ENCODE assay signal across 8 cellular contexts in genomic region chr11:133947298-133947905, GRCh38. TPM values are rescaled to one million over a fixed set of nuclear protein-coding genes. Genes with fewer than 3 reads are reported as not detected.
A peak's percentile ranks its signal among the peaks of the same experiment; 100 is the strongest.
DNase-seq lines count a peak whose midpoint lies in the region; ATAC-seq and TF ChIP-seq lines count a peak whose summit lies in the region.

No MANE protein-coding gene starts in this region.

- no peak overlapping the region for H3K4me3 ChIP-seq in PC-3 (ENCODE audit: low read length)
- H3K4me3 ChIP-seq in sigmoid colon: peak overlapping the region in 1 of 4 donors; percentile 10

- BruUV-seq in PC-3 (replicated peaks; lab: Mats Ljungman, UMichigan): no TSS peak

- H2AFZ ChIP-seq in PC-3 (ENCODE audit: low read length): no peak overlapping the region

- intact Hi-C loops in PC-3 (cut with micrococcal nuclease): no loop called here
- intact Hi-C loops in head of caudate nucleus (cut with DNase I): no loop called here
- intact Hi-C loops in sigmoid colon (cut with DNase I): no loop called here

- TF ChIP-seq CTCF in PC-3 (conservative IDR thresholded peaks at IDR 0.05; ENCODE audit: low read depth, low read length) (peak; percentile 54), sigmoid colon (IDR thresholded peaks at IDR 0.05) (peak in 3 of 4 experiments; percentile 25 to 40 (median 37))

- H3K9me3 ChIP-seq in PC-3 (ENCODE audit: low read length) (no peaks in the 10 kb centered on the region), sigmoid colon (no peaks in the 10 kb centered on the region)

- DNase-seq in ELF-1 (ENCODE audit: low read depth, low spot score) (peak; percentile 83), PC-3 (peak; percentile 56), head of caudate nucleus (peak in 28 of 42 donors; percentile 26 to 79 (median 61)), sigmoid colon (no peak), cortex of kidney (lab: John Stamatoyannopoulos, UW) (no peak)
- DNase-seq in activated T-helper 9 cell treated with anti-CD3 and anti-CD28 coated beads, Interleukin-2, amount 50 U/mL, for 16 hours (ENCODE audit: low read depth): peak; percentile 35

- H3K4me1 ChIP-seq in PC-3 (ENCODE audit: insufficient read depth, low read length) (no peaks in the 10 kb centered on the region; the same call in 1 of the 2 replicates), sigmoid colon (peaks cover 0 to 79% (median 76%) of the 10 kb centered on the region in 4 donors)

- ATAC-seq in HG02759 (IDR thresholded peaks at IDR 0.05; ENCODE audit: unreplicated experiment) (peak; percentile 62), PC-3 (peak; percentile 81), GM19463 (IDR thresholded peaks at IDR 0.05; ENCODE audit: unreplicated experiment) (no peak)

- H3K9ac ChIP-seq in PC-3 (ENCODE audit: low read length): no peak overlapping the region

- no peak for TF ChIP-seq POLR2A in sigmoid colon (IDR thresholded peaks at IDR 0.05)

- H3K27ac ChIP-seq in PC-3 (ENCODE audit: low read length): no peak overlapping the region
- H3K27ac ChIP-seq in sigmoid colon: peak overlapping the region; percentile 36 to 98 (median 66)

- no peaks in the 10 kb centered on the region for H4K20me1 ChIP-seq in PC-3 (ENCODE audit: low read length)

- no peaks in the 10 kb centered on the region for H3K27me3 ChIP-seq in PC-3 (ENCODE audit: low read length)
- no peaks in the 10 kb centered on the region for H3K27me3 ChIP-seq in sigmoid colon

- CTCF ChIA-PET in PC-3 (lab: Charles Lee): no interaction called here

- H3K9me2 ChIP-seq in PC-3 (replicated peaks; ENCODE audit: low read length): no peaks in the 10 kb centered on the region

- POLR2A ChIA-PET in PC-3 (lab: Charles Lee; ENCODE audit: unreplicated experiment): no interaction called here

- H3F3A ChIP-seq in PC-3 (ENCODE audit: low read length, unreplicated experiment): no peaks in the 10 kb centered on the region

- TF ChIP-seq EP300 in sigmoid colon (IDR thresholded peaks at IDR 0.05): no peak

- H3K4me2 ChIP-seq in PC-3 (ENCODE audit: low read length): no peak overlapping the region

- no peaks in the 10 kb centered on the region for H3K79me2 ChIP-seq in PC-3 (ENCODE audit: low read length)

- WGBS in sigmoid colon, 2 donors: 9 to 14% methylated on average over 13 of the region's 13 CpGs

- no peaks in the 10 kb centered on the region for H3K36me3 ChIP-seq in PC-3 (ENCODE audit: low read depth, low read length)
- H3K36me3 ChIP-seq in sigmoid colon: peaks cover 0 to 18% (median 9%) of the 10 kb centered on the region in 4 donors

RNA-seq across cellular contexts. Expression of gene IGSF9B, which starts 9.4 kb away (rescaled TPM):
- total RNA-seq in PC-3 (2014; rRNA removed): 0.58 and 1.3 TPM in 2 replicates
- 10 to 100 TPM; 12.5 to 53.7 (median 19.0) TPM for total RNA-seq in sigmoid colon
- polyA plus RNA-seq in sigmoid colon: 1 to 10 TPM in 1 of 3 donors, under 1 TPM in 1, not detected in 1; under 0.01 to 4.4 TPM

Comparison
In these comparisons a context has a peak if more than half of its experiments do, and no peak if none do; other contexts are left out.
1. DNase-seq: peak in ELF-1 (single experiment), PC-3 (single experiment), activated T-helper 9 cell treated with anti-CD3 and anti-CD28 coated beads, Interleukin-2, amount 50 U/mL, for 16 hours (single experiment) and head of caudate nucleus (28 of 42); none in sigmoid colon (single experiment) and cortex of kidney (single experiment).